In the genomic region with DNA sequence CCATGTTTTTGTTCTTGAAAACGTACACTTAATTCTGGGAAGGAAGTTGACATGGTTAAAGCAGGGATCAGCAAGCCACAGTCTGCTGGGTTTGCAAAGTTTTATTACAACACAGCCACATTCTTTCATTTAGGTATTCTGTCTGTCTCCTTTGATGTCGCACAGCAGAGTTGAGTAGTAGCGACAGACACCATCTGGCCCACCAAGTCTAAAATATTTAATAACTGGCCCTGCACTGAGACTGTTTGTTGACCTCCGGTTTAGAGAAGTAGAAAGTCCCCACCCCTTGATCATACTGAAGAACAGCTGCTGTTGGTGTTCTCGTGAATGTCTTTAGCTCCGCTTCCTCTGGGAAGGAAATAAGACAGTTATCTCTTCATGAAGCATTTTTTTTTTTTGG, we compare ENCODE assay signal across 9 cellular contexts.
DNase-seq lines count a peak whose midpoint lies in the region; ATAC-seq and TF ChIP-seq lines count a peak whose summit lies in the region.
"Had no signal": no experiment of that assay in that cellular context is flagged by ENCODE, and none has a peak within 500 bp of the region (broad histone marks: within the 10 kb centered on the region; RNA-seq: fewer than 3 reads in every experiment).

No MANE protein-coding gene starts in this region.

- no peak overlapping the region for H3K4me3 Mint-ChIP-seq in neural progenitor cell
- H3K4me3 Mint-ChIP-seq: brain had no signal

- intact Hi-C loops in lower lobe of right lung (cut with DNase I): no loop called here
- intact Hi-C loops in mammary epithelial cell (cut with micrococcal nuclease): no loop called here

- no peaks in the 10 kb centered on the region for H4K20me1 ChIP-seq in mammary epithelial cell (ENCODE audit: insufficient read depth, low read length)
- no peaks in the 10 kb centered on the region for H4K20me1 ChIP-seq in neural progenitor cell (ENCODE audit: low read depth)

- no TSS peak for BruUV-seq in mammary epithelial cell (replicated peaks; lab: Mats Ljungman, UMichigan)

- no peak overlapping the region for H2AFZ ChIP-seq in mammary epithelial cell (ENCODE audit: low read depth, low read length)
- H2AFZ ChIP-seq in neural progenitor cell (replicated peaks): no peak overlapping the region

- no peaks in the 10 kb centered on the region for H3K9me3 Mint-ChIP-seq in neural progenitor cell

- no peaks in the 10 kb centered on the region for H3F3A ChIP-seq in neural progenitor cell (ENCODE audit: low read depth)

- H3K4me1 ChIP-seq in lower lobe of right lung (peaks cover 6% of the 10 kb centered on the region), mammary epithelial cell (ENCODE audit: insufficient read depth, low read length) (no peaks in the 10 kb centered on the region), neural progenitor cell (no peaks in the 10 kb centered on the region)

- H3K9ac ChIP-seq in mammary epithelial cell (ENCODE audit: insufficient read depth, low read length) (no peak overlapping the region), neural progenitor cell (no peak overlapping the region)

- in situ Hi-C loops in G401 (cut with HindIII; ENCODE audit: low sequenced_read_pairs): no loop called here
- in situ Hi-C loops in mammary epithelial cell (cut with MboI; ENCODE audit: low sequenced_read_pairs in 2 of 2): loop anchor here in 1 of 2 donors (10.0 kb wide), 1 partner anchor 63 kb away; the partner anchor contains the start of gene MCTP2

- ATAC-seq in GM18517 (IDR thresholded peaks at IDR 0.05; ENCODE audit: unreplicated experiment) (peak; percentile 84), GM21825 (IDR thresholded peaks at IDR 0.05; ENCODE audit: unreplicated experiment) (peak; percentile 67), lower lobe of right lung (peak; percentile 37 to 49)

- H3K27me3 ChIP-seq in lower lobe of right lung (ENCODE audit: low read depth) (no peaks in the 10 kb centered on the region), mammary epithelial cell (ENCODE audit: insufficient read depth, low read length) (no peaks in the 10 kb centered on the region), neural progenitor cell (no peaks in the 10 kb centered on the region)

- H3K4me3 ChIP-seq in lower lobe of right lung: no peak overlapping the region
- no peak overlapping the region for H3K4me3 ChIP-seq in mammary epithelial cell (replicated peaks in 1 of 3; ENCODE audit: insufficient read depth in 1 of 3, low read depth in 2 of 3, low read length in 3 of 3)
- H3K4me3 ChIP-seq in neural progenitor cell: no peak overlapping the region

- no peaks in the 10 kb centered on the region for H3K9me3 ChIP-seq in lower lobe of right lung
- no peaks in the 10 kb centered on the region for H3K9me3 ChIP-seq in mammary epithelial cell (replicated peaks; ENCODE audit: insufficient read depth, low read length)
- no peaks in the 10 kb centered on the region for H3K9me3 ChIP-seq in neural progenitor cell (ENCODE audit: low read depth)

- H3K4me1 Mint-ChIP-seq in neural progenitor cell: peaks cover 3% of the 10 kb centered on the region

- TF ChIP-seq CTCF in lower lobe of right lung (IDR thresholded peaks at IDR 0.05) (no peak), mammary epithelial cell (conservative IDR thresholded peaks at IDR 0.05 in 1 of 2, IDR thresholded peaks at IDR 0.05 in 1 of 2; ENCODE audit: extremely low read depth in 1 of 2, insufficient read depth in 1 of 2, low read depth in 1 of 2, low read length in 2 of 2) (no peak), neural progenitor cell (IDR thresholded peaks at IDR 0.05) (no peak)

- CTCF ChIA-PET in mammary epithelial cell (lab: Charles Lee; ENCODE audit: low non-redundant PET): no interaction called here

- DNase-seq in NCI-H69 (lab: John Stamatoyannopoulos, UW) (peak; percentile 66), lower lobe of right lung (no peak), DMS79 (lab: John Stamatoyannopoulos, UW) (no peak), G401 (ENCODE audit: low spot score) (no peak), mammary epithelial cell (no peak), neural progenitor cell (ENCODE audit: low spot score) (no peak)

- dilution Hi-C loops in mammary epithelial cell (cut with HindIII; ENCODE audit: low sequenced_read_pairs): no loop called here

- no peak overlapping the region for H3K27ac Mint-ChIP-seq in neural progenitor cell
- H3K27ac Mint-ChIP-seq: brain had no signal

- no peak overlapping the region for H3K4me2 ChIP-seq in mammary epithelial cell (ENCODE audit: insufficient read depth, low read depth, low read length)
- no peak overlapping the region for H3K4me2 ChIP-seq in neural progenitor cell

- H3K79me2 ChIP-seq in mammary epithelial cell (ENCODE audit: insufficient read depth, low read length) (no peaks in the 10 kb centered on the region), neural progenitor cell (ENCODE audit: low read depth) (no peaks in the 10 kb centered on the region)

- H3K27me3 Mint-ChIP-seq in neural progenitor cell (ENCODE audit: insufficient read depth, low read depth): peaks cover 3% of the 10 kb centered on the region

- no peaks in the 10 kb centered on the region for H3K36me3 Mint-ChIP-seq in neural progenitor cell
- H3K36me3 Mint-ChIP-seq: brain had no signal

- WGBS in mammary epithelial cell (ENCODE audit: low coverage, missing lambda C conversion rate): 95% methylated on average over 6 of the region's 6 CpGs

- no peak overlapping the region for H3K27ac ChIP-seq in lower lobe of right lung
- no peak overlapping the region for H3K27ac ChIP-seq in mammary epithelial cell (ENCODE audit: insufficient read depth, low read depth, low read length)
- no peak overlapping the region for H3K27ac ChIP-seq in neural progenitor cell

- peaks cover 3% of the 10 kb centered on the region for H3K36me3 ChIP-seq in lower lobe of right lung
- H3K36me3 ChIP-seq in mammary epithelial cell (ENCODE audit: insufficient read depth, low read length): no peaks in the 10 kb centered on the region
- H3K36me3 ChIP-seq in neural progenitor cell: no peaks in the 10 kb centered on the region
